In the genomic region with DNA sequence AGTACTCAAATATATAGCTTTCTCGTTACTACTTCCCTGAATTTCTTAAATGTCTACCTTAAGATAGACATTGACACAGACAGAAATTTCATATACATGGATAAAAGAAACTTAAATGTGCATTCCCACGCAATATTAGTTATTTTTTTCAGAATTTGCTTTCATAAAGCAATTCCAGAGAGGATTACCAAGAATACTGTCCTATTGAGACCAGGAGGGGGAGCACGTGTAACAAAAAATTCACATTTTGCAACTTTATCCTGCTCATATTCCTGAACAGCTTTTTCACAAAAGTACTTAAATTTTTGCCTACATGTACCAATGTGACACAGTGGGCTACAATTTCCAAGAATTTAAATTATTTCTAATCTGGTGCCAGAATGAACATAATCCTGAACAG, we compare ENCODE assay signal across 1 cellular context.
TF ChIP-seq lines count a peak whose summit lies in the region.

No MANE protein-coding gene starts in this region.

TF ChIP-seq in WTC11, 78 proteins besides CTCF, POLR2A, EP300 and RAD21 (continued from another document):
- TF ChIP-seq, protein P1, sequence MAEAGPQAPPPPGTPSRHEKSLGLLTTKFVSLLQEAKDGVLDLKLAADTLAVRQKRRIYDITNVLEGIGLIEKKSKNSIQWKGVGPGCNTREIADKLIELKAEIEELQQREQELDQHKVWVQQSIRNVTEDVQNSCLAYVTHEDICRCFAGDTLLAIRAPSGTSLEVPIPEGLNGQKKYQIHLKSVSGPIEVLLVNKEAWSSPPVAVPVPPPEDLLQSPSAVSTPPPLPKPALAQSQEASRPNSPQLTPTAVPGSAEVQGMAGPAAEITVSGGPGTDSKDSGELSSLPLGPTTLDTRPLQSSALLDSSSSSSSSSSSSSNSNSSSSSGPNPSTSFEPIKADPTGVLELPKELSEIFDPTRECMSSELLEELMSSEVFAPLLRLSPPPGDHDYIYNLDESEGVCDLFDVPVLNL (CRISPR knock-in tag; IDR thresholded peaks at IDR 0.05; ENCODE audit: borderline replicate concordance, low read depth) = no peak
